ENCODE assay signal across 10 cellular contexts in genomic region chr19:17370026-17370587, GRCh38. TPM values are rescaled to one million over a fixed set of nuclear protein-coding genes. Genes with fewer than 3 reads are reported as not detected.
DNase-seq lines count a peak whose midpoint lies in the region; ATAC-seq lines count a peak whose summit lies in the region.
"Had no signal": no experiment of that assay in that cellular context is flagged by ENCODE, and none has a peak within 500 bp of the region (broad histone marks: within the 10 kb centered on the region; RNA-seq: fewer than 3 reads in every experiment).

No MANE protein-coding gene starts in this region.

- no peak overlapping the region for H2BK5ac ChIP-seq in mesendoderm (ENCODE audit: low read length)

- no peak overlapping the region for H2BK15ac ChIP-seq in mesendoderm (replicated peaks; ENCODE audit: low read depth)

- H3K18ac ChIP-seq in mesendoderm (ENCODE audit: low read length), result no peak overlapping the region

- no peak overlapping the region for H3K23ac ChIP-seq in mesendoderm (ENCODE audit: low read length)

- ATAC-seq in GM21528 (IDR thresholded peaks at IDR 0.05; ENCODE audit: low FRiP score, unreplicated experiment), result peak; percentile 82
- peak; percentile 54 for ATAC-seq in left ventricle myocardium superior

- H4K8ac ChIP-seq in mesendoderm (ENCODE audit: low read depth, low read length), result no peak overlapping the region

- WGBS in mesendoderm (ENCODE audit: extremely low coverage, insufficient coverage, low lambda C conversion rate), result no CpG with 5 or more reads among the region's 8 CpGs

- H2BK120ac ChIP-seq in mesendoderm (ENCODE audit: low read depth, low read length), result no peak overlapping the region

- no peaks in the 10 kb centered on the region for H3K79me1 ChIP-seq in mesendoderm (ENCODE audit: low read length)

- no peak overlapping the region for H3K9ac ChIP-seq in mesendoderm (ENCODE audit: low read length)

- no peak overlapping the region for H3K4me3 ChIP-seq in mesendoderm (ENCODE audit: low read length)
- no peak overlapping the region for H3K4me3 ChIP-seq in H7 (ENCODE audit: insufficient read depth, low read depth, low read length)

- no peak overlapping the region for H3K4ac ChIP-seq in mesendoderm (ENCODE audit: low read depth, low read length)

- H3K27ac ChIP-seq in mesendoderm (ENCODE audit: low read depth, low read length), result no peak overlapping the region

- H3K4me1 ChIP-seq in mesendoderm (ENCODE audit: control insufficient read depth, low read depth, low read length), result no peaks in the 10 kb centered on the region

- no peaks in the 10 kb centered on the region for H3K27me3 ChIP-seq in mesendoderm (ENCODE audit: insufficient read depth, low read length, poor library complexity)
- no peaks in the 10 kb centered on the region for H3K27me3 ChIP-seq in H7 (ENCODE audit: control insufficient read depth, insufficient read depth, low read length)

- DNase-seq in GDM1 (lab: John Stamatoyannopoulos, UW), result peak; percentile 36
- peak; percentile 100 for DNase-seq in MV-4-11 (lab: John Stamatoyannopoulos, UW)
- DNase-seq in left ventricle myocardium superior, result no peak
- no peak for DNase-seq in NCI-H187 (lab: John Stamatoyannopoulos, UW)
- no peak for DNase-seq in foreskin melanocyte
- no peak for DNase-seq in mesendoderm
- DNase-seq in H7, result no peak
- DNase-seq: activated CD4-positive, CD25-positive, alpha-beta regulatory T cell had no signal

- no peak overlapping the region for H3K4me2 ChIP-seq in mesendoderm (ENCODE audit: low read length)

- intact Hi-C loops in left ventricle myocardium superior (cut with micrococcal nuclease), result no loop called here

- no peaks in the 10 kb centered on the region for H3K79me2 ChIP-seq in mesendoderm (ENCODE audit: control insufficient read depth, insufficient read depth, low read length)

- H3K36me3 ChIP-seq in mesendoderm (ENCODE audit: control insufficient read depth, insufficient read depth, low read length), result no peaks in the 10 kb centered on the region
- H3K36me3 ChIP-seq in H7 (replicated peaks; ENCODE audit: control insufficient read depth, insufficient read depth, low read length), result no peaks in the 10 kb centered on the region

- no peak overlapping the region for H4K5ac ChIP-seq in mesendoderm (ENCODE audit: low read length)

- H3K56ac ChIP-seq in mesendoderm (ENCODE audit: low read length), result no peak overlapping the region

- no peak overlapping the region for H2AK5ac ChIP-seq in mesendoderm (ENCODE audit: low read length)

RNA-seq across cellular contexts. Expression of gene PLVAP, which starts 7.0 kb away (rescaled TPM):
- total RNA-seq in left ventricle myocardium superior, result 22.9 TPM
- 0.06 TPM for polyA plus RNA-seq in mesendoderm (2013, experiment 1 of 2)
- 0.08 TPM for polyA plus RNA-seq in mesendoderm (2013, experiment 2 of 2)
- not detected in 2 replicates for total RNA-seq in H7 (2014; rRNA removed; shearing (Covaris generic))

RNA-seq across cellular contexts. Expression of gene CCDC194, which starts 23.9 kb away (rescaled TPM):
- not detected for total RNA-seq in left ventricle myocardium superior
- polyA plus RNA-seq in mesendoderm (2013, experiment 1 of 2), result not detected
- not detected for polyA plus RNA-seq in mesendoderm (2013, experiment 2 of 2)
- total RNA-seq in H7 (2014; rRNA removed; shearing (Covaris generic)), result 0.42 and 1.5 TPM in 2 replicates
- total RNA-seq: subcutaneous adipose tissue had no signal

RNA-seq across cellular contexts. Expression of gene GTPBP3, which starts 32.8 kb away (rescaled TPM):
- total RNA-seq in left ventricle myocardium superior, result 11.5 TPM
- polyA plus RNA-seq in mesendoderm (2013, experiment 1 of 2), result 25.9 TPM
- 26.0 TPM for polyA plus RNA-seq in mesendoderm (2013, experiment 2 of 2)
- 63.0 and 64.9 TPM in 2 replicates for total RNA-seq in H7 (2014; rRNA removed; shearing (Covaris generic))

RNA-seq across cellular contexts. Expression of gene BST2, which starts 35.3 kb away (rescaled TPM):
- 49.7 TPM for total RNA-seq in left ventricle myocardium superior
- 4.3 TPM for polyA plus RNA-seq in mesendoderm (2013, experiment 1 of 2)
- 4.1 TPM for polyA plus RNA-seq in mesendoderm (2013, experiment 2 of 2)
- 203 and 204 TPM in 2 replicates for total RNA-seq in H7 (2014; rRNA removed; shearing (Covaris generic))

RNA-seq across cellular contexts. Expression of gene ANO8, which starts 35.5 kb away (rescaled TPM):
- 11.7 TPM for total RNA-seq in left ventricle myocardium superior
- polyA plus RNA-seq in mesendoderm (2013, experiment 1 of 2), result 4.2 TPM
- polyA plus RNA-seq in mesendoderm (2013, experiment 2 of 2), result 4.3 TPM
- total RNA-seq in H7 (2014; rRNA removed; shearing (Covaris generic)), result 6.9 and 7.5 TPM in 2 replicates

Comparison
In these comparisons a context has a peak if more than half of its experiments do, and no peak if none do; other contexts are left out.
1. DNase-seq: peak in GDM1 (single experiment) and MV-4-11 (single experiment); none in left ventricle myocardium superior (single experiment), NCI-H187 (0 of 2), foreskin melanocyte (single experiment), mesendoderm (single experiment) and H7 (single experiment).
2. RNA of gene PLVAP, which starts 7.0 kb away (total RNA-seq): 22.9 TPM in left ventricle myocardium superior (single experiment); not detected in H7; every median in the first group is over 10 times any median in the second.